In the genomic region with DNA sequence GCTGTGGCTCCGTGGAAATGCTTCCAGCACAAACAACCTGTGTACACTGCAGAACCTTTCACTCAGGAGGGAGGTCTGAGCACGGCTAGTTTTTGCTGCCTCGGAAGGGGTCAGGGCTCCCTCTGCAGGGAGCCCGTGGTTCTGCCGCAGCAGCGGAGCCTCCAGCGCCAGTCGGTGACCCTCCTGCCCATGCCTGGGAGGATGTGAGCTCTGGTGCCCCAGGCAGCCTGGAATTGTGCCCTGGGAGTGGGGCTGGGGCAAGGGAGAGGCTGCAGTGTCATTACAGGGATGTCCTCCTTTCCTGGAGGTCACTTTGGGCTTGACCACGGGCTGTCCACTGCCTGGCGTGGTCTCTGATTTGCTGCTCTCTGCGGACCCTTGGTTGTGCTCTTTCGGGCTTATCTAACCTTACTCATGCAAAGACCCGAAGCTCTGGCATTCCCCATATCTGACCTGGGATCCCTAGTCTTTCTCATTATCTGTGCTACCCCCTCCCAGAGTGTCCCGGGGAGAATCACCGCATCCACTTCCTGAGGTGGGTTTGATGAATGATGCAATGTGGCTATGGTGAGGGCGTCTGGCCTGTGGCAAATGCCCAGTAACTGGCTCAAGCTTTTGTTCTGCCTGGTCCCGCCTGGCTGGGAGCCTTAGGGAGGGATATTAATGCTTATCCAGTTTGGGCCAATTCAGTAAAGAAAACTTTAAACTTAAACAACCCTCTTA, we compare ENCODE assay signal across 8 cellular contexts. TPM values are rescaled to one million over a fixed set of nuclear protein-coding genes. Genes with fewer than 3 reads are reported as not detected.
A peak's percentile ranks its signal among the peaks of the same experiment; 100 is the strongest.
DNase-seq lines count a peak whose midpoint lies in the region; ATAC-seq and TF ChIP-seq lines count a peak whose summit lies in the region.

No MANE protein-coding gene starts in this region.

- ATAC-seq in GM21360 (IDR thresholded peaks at IDR 0.05; ENCODE audit: unreplicated experiment) (peak; percentile 49), RWPE2 (ENCODE audit: low read depth) (peak; percentile 85), foreskin keratinocyte (peak; percentile 79)

- H3K4me3 Mint-ChIP-seq in IgD-negative memory B cell, result peak overlapping the region; percentile 51 to 90 (median 73)

- DNase-seq in COR-L47 (lab: John Stamatoyannopoulos, UW), result peak; percentile 25
- DNase-seq in RWPE2 (ENCODE audit: low spot score), result no peak
- peak; percentile 72 for DNase-seq in activated effector memory CD4-positive, alpha-beta T cell treated with Interleukin-2 at 50 U/mL for 16 hours
- peak in 1 of 2 donors; percentile 42 for DNase-seq in foreskin keratinocyte
- DNase-seq in ovary, result peak; percentile 43 to 79 (median 47)
- peak; percentile 76 for DNase-seq in transverse colon

- H3K9me3 Mint-ChIP-seq in IgD-negative memory B cell, result no peaks in the 10 kb centered on the region

- peaks cover 51 to 78% (median 58%) of the 10 kb centered on the region in 3 donors for H3K4me1 Mint-ChIP-seq in IgD-negative memory B cell

- H3K36me3 Mint-ChIP-seq in IgD-negative memory B cell, result no peaks in the 10 kb centered on the region

- TF ChIP-seq POLR2A in ovary (IDR thresholded peaks at IDR 0.05), result no peak
- TF ChIP-seq POLR2A in transverse colon (IDR thresholded peaks at IDR 0.05), result no peak

- intact Hi-C loops in ovary (cut with DNase I), result loop anchor here in 2 of 4 donors (5.0 to 10.0 kb wide), 2 partner anchors 62 to 100 kb away; partner anchors contain the start of genes TAGAP (in 2 of the 2) and RSPH3 (in 1 of the 2)
- intact Hi-C loops in transverse colon (cut with DNase I; ENCODE audit: low total_unique reads), result no loop called here

- H3K4me1 ChIP-seq in RWPE2 (ENCODE audit: insufficient read depth, poor library complexity, severe bottlenecking) (no peaks in the 10 kb centered on the region), foreskin keratinocyte (peaks cover 11% of the 10 kb centered on the region), ovary (ENCODE audit: insufficient read depth) (no peaks in the 10 kb centered on the region), transverse colon (no peaks in the 10 kb centered on the region)

- H3K27ac Mint-ChIP-seq in IgD-negative memory B cell, result peak overlapping the region; percentile 94 to 99 (median 98)

- H3K36me3 ChIP-seq in RWPE2 (ENCODE audit: low read depth) (no peaks in the 10 kb centered on the region), ovary (no peaks in the 10 kb centered on the region), transverse colon (no peaks in the 10 kb centered on the region)

- TF ChIP-seq CTCF in RWPE2 (IDR thresholded peaks at IDR 0.05; ENCODE audit: poor library complexity, severe bottlenecking), result peak; percentile 83
- peak; percentile 90 for TF ChIP-seq CTCF in foreskin keratinocyte (conservative IDR thresholded peaks at IDR 0.05)
- TF ChIP-seq CTCF in ovary (IDR thresholded peaks at IDR 0.05), result peak; percentile 29 to 60 (median 46)
- peak; percentile 78 to 88 (median 81) for TF ChIP-seq CTCF in transverse colon (IDR thresholded peaks at IDR 0.05)

- H3K4me3 ChIP-seq in RWPE2 (ENCODE audit: severe bottlenecking) (no peak overlapping the region), ovary (no peak overlapping the region), transverse colon (no peak overlapping the region)

- TF ChIP-seq EP300 in ovary (IDR thresholded peaks at IDR 0.05) (no peak), transverse colon (IDR thresholded peaks at IDR 0.05; ENCODE audit: low read depth) (no peak)

- H3K27ac ChIP-seq in RWPE2 (ENCODE audit: poor library complexity, severe bottlenecking) (no peak overlapping the region), foreskin keratinocyte (no peak overlapping the region), ovary (no peak overlapping the region), transverse colon (no peak overlapping the region)

- WGBS in ovary, 3 donors, result 31 to 36% (median 32%) methylated on average over 16 to 17 of the region's 17 CpGs
- 38% methylated on average over 10 of the region's 17 CpGs; no CpG with 5 or more reads in 1 of the 2 donors for WGBS in transverse colon (ENCODE audit: low coverage in 1 of 2), 2 donors

- no peaks in the 10 kb centered on the region for H3K9me3 ChIP-seq in RWPE2 (ENCODE audit: severe bottlenecking)
- H3K9me3 ChIP-seq in ovary, result no peaks in the 10 kb centered on the region
- no peaks in the 10 kb centered on the region for H3K9me3 ChIP-seq in transverse colon

- H3K27me3 Mint-ChIP-seq in IgD-negative memory B cell, result peaks cover 2% of the 10 kb centered on the region

- H3K27me3 ChIP-seq in RWPE2 (ENCODE audit: insufficient read depth, poor library complexity, severe bottlenecking), result no peaks in the 10 kb centered on the region
- peaks cover 11% of the 10 kb centered on the region for H3K27me3 ChIP-seq in foreskin keratinocyte
- no peaks in the 10 kb centered on the region for H3K27me3 ChIP-seq in ovary
- no peaks in the 10 kb centered on the region for H3K27me3 ChIP-seq in transverse colon

- in situ Hi-C loops in transverse colon (cut with MboI; ENCODE audit: low pct_ligation_motif_present in 1 of 4, low pct_unique_long_range_greater_than_20kb in 1 of 4, low sequenced_read_pairs in 3 of 4), result loop anchor here in 3 of 4 donors (10.0 to 25.0 kb wide), 5 partner anchors 60 to 417 kb away; partner anchors contain the start of genes RSPH3 (in 2 of the 3) and TAGAP (in 1 of the 3)

RNA-seq across cellular contexts. Expression of gene TAGAP, which starts 59.5 kb away (rescaled TPM):
- polyA plus RNA-seq in IgD-negative memory B cell, result 157 TPM
- 0.07 TPM in 2 replicates for total RNA-seq in foreskin keratinocyte
- polyA plus RNA-seq in foreskin keratinocyte, result 0.03 and 0.06 TPM in 2 replicates
- total RNA-seq in ovary, result 1 to 10 TPM in 5 of 7 donors, under 1 TPM in 2; 0.58 to 2.3 (median 1.4) TPM
- polyA plus RNA-seq in ovary, result 1 to 10 TPM in 1 of 2 donors, under 1 TPM in 1; 0.65 to 5.1 TPM
- 10 to 100 TPM in 2 of 4 donors, 1 to 10 TPM in 2; 5.1 to 10.3 (median 8.9) TPM for total RNA-seq in transverse colon
